In genomic region chr2:25132296-25132630, GRCh38 we compare ENCODE assay signal across 13 cellular contexts. TPM values are rescaled to one million over a fixed set of nuclear protein-coding genes. Genes with fewer than 3 reads are reported as not detected.
DNase-seq lines count a peak whose midpoint lies in the region; ATAC-seq lines count a peak whose summit lies in the region.
"Had no signal": no experiment of that assay in that cellular context is flagged by ENCODE, and none has a peak within 500 bp of the region (broad histone marks: within the 10 kb centered on the region; RNA-seq: fewer than 3 reads in every experiment).

No MANE protein-coding gene starts in this region.

- CTCF ChIA-PET in activated CD4-positive, alpha-beta memory T cell treated with anti-CD3 and anti-CD28 coated beads, Interleukin-2, amount 10 ng/mL, durations not matched to agents 7 days and 5 days (lab: Charles Lee), result interaction anchor here (8.3 kb wide), 1 partner anchor 156 kb away, joined by 151 read pairs; no protein-coding TSS in a partner anchor

- H3K4me3 Mint-ChIP-seq in activated T-cell treated with anti-CD3 and anti-CD28 coated beads, Interleukin-2, amount 50 U/mL, for 4 hours, result peak overlapping the region; percentile 47
- H3K4me3 Mint-ChIP-seq in activated CD4-positive, alpha-beta memory T cell treated with anti-CD3 and anti-CD28 coated beads, Interleukin-2, amount 10 ng/mL, durations not matched to agents 7 days and 5 days, result peak overlapping the region; percentile 7

- no peak for ATAC-seq in activated T-cell treated with anti-CD3 and anti-CD28 coated beads, Interleukin-2, amount 50 U/mL, for 4 hours
- ATAC-seq in GM21786 (IDR thresholded peaks at IDR 0.05; ENCODE audit: unreplicated experiment), result no peak
- ATAC-seq in GM21723 (IDR thresholded peaks at IDR 0.05; ENCODE audit: unreplicated experiment), result no peak

- no peaks in the 10 kb centered on the region for H3K9me3 ChIP-seq in subcutaneous abdominal adipose tissue (ENCODE audit: control insufficient read depth in 5 of 5, low read length in 5 of 5)
- H3K9me3 ChIP-seq: neutrophil had no signal

- no peaks in the 10 kb centered on the region for H3K36me3 Mint-ChIP-seq in activated T-cell treated with anti-CD3 and anti-CD28 coated beads, Interleukin-2, amount 50 U/mL, for 4 hours (ENCODE audit: insufficient read depth)
- H3K36me3 Mint-ChIP-seq in activated CD4-positive, alpha-beta memory T cell treated with anti-CD3 and anti-CD28 coated beads, Interleukin-2, amount 10 ng/mL, durations not matched to agents 7 days and 5 days (ENCODE audit: low read depth), result no peaks in the 10 kb centered on the region

- peak overlapping the region in 2 of 5 donors; percentile 20 to 45 for H3K9ac ChIP-seq in subcutaneous abdominal adipose tissue (ENCODE audit: low read length in 5 of 5)

- peak overlapping the region in 4 of 5 donors; percentile 40 to 53 (median 48) for H3K4me3 ChIP-seq in subcutaneous abdominal adipose tissue (ENCODE audit: low read depth in 1 of 5, low read length in 5 of 5)
- H3K4me3 ChIP-seq: SK-N-MC had no signal

- H3K9me3 Mint-ChIP-seq in activated T-cell treated with anti-CD3 and anti-CD28 coated beads, Interleukin-2, amount 50 U/mL, for 4 hours, result no peaks in the 10 kb centered on the region
- H3K9me3 Mint-ChIP-seq in activated CD4-positive, alpha-beta memory T cell treated with anti-CD3 and anti-CD28 coated beads, Interleukin-2, amount 10 ng/mL, durations not matched to agents 7 days and 5 days, result no peaks in the 10 kb centered on the region

- no peak overlapping the region for H3K27ac Mint-ChIP-seq in activated CD4-positive, alpha-beta memory T cell treated with anti-CD3 and anti-CD28 coated beads, Interleukin-2, amount 10 ng/mL, durations not matched to agents 7 days and 5 days

- POLR2A ChIA-PET in activated CD4-positive, alpha-beta memory T cell treated with anti-CD3 and anti-CD28 coated beads, Interleukin-2, amount 10 ng/mL, durations not matched to agents 7 days and 5 days (lab: Charles Lee), result no interaction called here

- H3K27ac ChIP-seq in subcutaneous abdominal adipose tissue (ENCODE audit: low read depth, low read length), result no peak overlapping the region
- H3K27ac ChIP-seq: neutrophil, SK-N-MC had no signal

- H3K36me3 ChIP-seq in subcutaneous abdominal adipose tissue (ENCODE audit: control insufficient read depth in 5 of 5, insufficient read depth in 5 of 5, low read length in 5 of 5), result peaks cover 0 to 6% (median 0%) of the 10 kb centered on the region in 5 donors
- H3K36me3 ChIP-seq: neutrophil had no signal

- DNase-seq in activated T-cell treated with anti-CD3 and anti-CD28 coated beads, Interleukin-2, amount 50 U/mL, for 4 hours, result no peak
- DNase-seq in activated T-cell treated with anti-CD3 and anti-CD28 coated beads for 4 hours (no peak), iPS-NIHi7 (ENCODE audit: extremely low spot score) (peak; percentile 69), amniotic stem cell (lab: John Stamatoyannopoulos, UW) (no peak)
- no peak for DNase-seq in activated CD4-positive, alpha-beta memory T cell treated with anti-CD3 and anti-CD28 coated beads, Interleukin-2, amount 10 ng/mL, durations not matched to agents 7 days and 5 days
- DNase-seq: anterior cingulate cortex; NCI-H748 treated with DMSO at 0.1 percent for 48 hours; stimulated activated CD4-positive, alpha-beta T cell treated with anti-CD3 and anti-CD28 coated beads, Interleukin-1b, Interleukin-23, amount 100 ng/mL, for 48 hours had no signal

- H3K27me3 ChIP-seq in subcutaneous abdominal adipose tissue (ENCODE audit: control insufficient read depth in 5 of 5, insufficient read depth in 4 of 5, low read length in 5 of 5), result peaks cover 3 to 19% (median 10%) of the 10 kb centered on the region in 5 donors

- H3K4me1 Mint-ChIP-seq in activated T-cell treated with anti-CD3 and anti-CD28 coated beads, Interleukin-2, amount 50 U/mL, for 4 hours (ENCODE audit: low read depth), result peaks cover 11% of the 10 kb centered on the region
- peaks cover 11% of the 10 kb centered on the region for H3K4me1 Mint-ChIP-seq in activated CD4-positive, alpha-beta memory T cell treated with anti-CD3 and anti-CD28 coated beads, Interleukin-2, amount 10 ng/mL, durations not matched to agents 7 days and 5 days

- peaks cover 2 to 24% (median 16%) of the 10 kb centered on the region in 5 donors for H3K4me1 ChIP-seq in subcutaneous abdominal adipose tissue (ENCODE audit: control insufficient read depth in 5 of 5, insufficient read depth in 5 of 5, low read length in 5 of 5)

- H3K27me3 Mint-ChIP-seq in activated T-cell treated with anti-CD3 and anti-CD28 coated beads, Interleukin-2, amount 50 U/mL, for 4 hours (ENCODE audit: low read depth), result peaks cover 60% of the 10 kb centered on the region
- H3K27me3 Mint-ChIP-seq in activated CD4-positive, alpha-beta memory T cell treated with anti-CD3 and anti-CD28 coated beads, Interleukin-2, amount 10 ng/mL, durations not matched to agents 7 days and 5 days, result peaks cover 53% of the 10 kb centered on the region

RNA-seq across cellular contexts. Expression of gene POMC, which starts 36.1 kb away (rescaled TPM):
- 1 to 10 TPM; 4.4 to 5.6 (median 5.2) TPM for total RNA-seq in activated T-cell treated with anti-CD3 and anti-CD28 coated beads, Interleukin-2, amount 50 U/mL, for 4 hours
- 1 to 10 TPM; 2.7 to 3.0 TPM for total RNA-seq in activated CD4-positive, alpha-beta memory T cell treated with anti-CD3 and anti-CD28 coated beads, Interleukin-2, amount 10 ng/mL, durations not matched to agents 7 days and 5 days
